ENCODE assay signal across 9 cellular contexts in genomic region chr11:75553889-75554257, GRCh38. TPM values are rescaled to one million over a fixed set of nuclear protein-coding genes. Genes with fewer than 3 reads are reported as not detected.
DNase-seq lines count a peak whose midpoint lies in the region; ATAC-seq and TF ChIP-seq lines count a peak whose summit lies in the region.
"Had no signal": no experiment of that assay in that cellular context is flagged by ENCODE, and none has a peak within 500 bp of the region (broad histone marks: within the 10 kb centered on the region; RNA-seq: fewer than 3 reads in every experiment).

No MANE protein-coding gene starts in this region.

- no peak overlapping the region for H3K9ac ChIP-seq in rectal smooth muscle tissue (ENCODE audit: low read length)

- no TSS peak for BruUV-seq in A673 (replicated peaks; lab: Mats Ljungman, UMichigan)

- peak overlapping the region; percentile 95 for H3K27ac ChIP-seq in A673 (ENCODE audit: low read depth, low read length, poor library complexity, severe bottlenecking)
- H3K27ac ChIP-seq in SJCRH30 = peak overlapping the region; percentile 24; the same call in 1 of the 2 replicates
- H3K27ac ChIP-seq in heart left ventricle = peak overlapping the region; percentile 42 to 94 (median 83)
- H3K27ac ChIP-seq in rectal smooth muscle tissue (ENCODE audit: low read depth, low read length) = peak overlapping the region; percentile 83

- H3K36me3 ChIP-seq in A673 (ENCODE audit: insufficient read depth, low read length, poor library complexity, severe bottlenecking) (no peaks in the 10 kb centered on the region), SJCRH30 (no peaks in the 10 kb centered on the region), heart left ventricle (no peaks in the 10 kb centered on the region), rectal smooth muscle tissue (ENCODE audit: control insufficient read depth, insufficient read depth, low read length) (no peaks in the 10 kb centered on the region)

- POLR2A ChIA-PET in A673 (lab: Charles Lee; ENCODE audit: low non-redundant PET) = interaction anchor here (0.6 to 1.5 kb wide), 6 partner anchors 9 to 214 kb away, joined by 3 to 11 read pairs (median 4); partner anchors contain the start of gene SERPINH1

- no peak overlapping the region for H3K4me3 ChIP-seq in A673 (ENCODE audit: low read depth, low read length, poor library complexity, severe bottlenecking)
- H3K4me3 ChIP-seq in SJCRH30 = peak overlapping the region; percentile 54
- H3K4me3 ChIP-seq in heart left ventricle = peak overlapping the region in 3 of 12 donors; percentile 3 to 39 (median 35)
- no peak overlapping the region for H3K4me3 ChIP-seq in rectal smooth muscle tissue (ENCODE audit: low read length)

- no peaks in the 10 kb centered on the region for H3K9me3 ChIP-seq in A673 (ENCODE audit: low read depth, low read length, poor library complexity, severe bottlenecking)
- no peaks in the 10 kb centered on the region for H3K9me3 ChIP-seq in SJCRH30 (replicated peaks)
- H3K9me3 ChIP-seq in heart left ventricle = no peaks in the 10 kb centered on the region

- no peak for ATAC-seq in heart left ventricle
- ATAC-seq in HG03175 (IDR thresholded peaks at IDR 0.05; ENCODE audit: unreplicated experiment) = no peak

- TF ChIP-seq CTCF in A673 (conservative IDR thresholded peaks at IDR 0.05; ENCODE audit: low read depth, low read length) (no peak), heart left ventricle (IDR thresholded peaks at IDR 0.05) (no peak)

- CTCF ChIA-PET in A673 (lab: Charles Lee) = interaction anchor here (0.9 to 1.4 kb wide), 2 partner anchors 22 to 28 kb away, joined by 3 read pairs; partner anchors contain the start of gene GDPD5

- H3K4me1 ChIP-seq in A673 (ENCODE audit: insufficient read depth, low read length, poor library complexity, severe bottlenecking) = peaks cover 40% of the 10 kb centered on the region
- peaks cover 11% of the 10 kb centered on the region for H3K4me1 ChIP-seq in SJCRH30
- H3K4me1 ChIP-seq in heart left ventricle = peaks cover 13 to 50% (median 38%) of the 10 kb centered on the region in 12 donors
- peaks cover 36% of the 10 kb centered on the region for H3K4me1 ChIP-seq in rectal smooth muscle tissue (ENCODE audit: control insufficient read depth, insufficient read depth, low read length)

- 5 to 43% (median 15%) methylated on average over 1 of the region's 1 CpG for WGBS in heart left ventricle, 4 donors

- no peak for TF ChIP-seq POLR2A in heart left ventricle (IDR thresholded peaks at IDR 0.05)

- H3K27me3 ChIP-seq in A673 (replicated peaks; ENCODE audit: insufficient read depth, low read depth, low read length, poor library complexity) (no peaks in the 10 kb centered on the region), SJCRH30 (no peaks in the 10 kb centered on the region), heart left ventricle (no peaks in the 10 kb centered on the region), rectal smooth muscle tissue (ENCODE audit: control insufficient read depth, insufficient read depth, low read length) (no peaks in the 10 kb centered on the region)

- intact Hi-C loops in A673 (cut with micrococcal nuclease; ENCODE audit: unreplicated experiment) = no loop called here
- intact Hi-C loops in heart left ventricle (cut with DNase I) = loop anchor here in 2 of 10 donors (1.0 to 2.0 kb wide), 2 partner anchors 8 to 29 kb away; partner anchors contain the start of gene SERPINH1 (in 1 of the 2)

- DNase-seq in A673 (ENCODE audit: low spot score) (no peak), SJCRH30 (no peak), heart left ventricle (no peak), HCEC 1CT (no peak), GM19240 (ENCODE audit: insufficient read length, low spot score) (no peak), medulla oblongata (ENCODE audit: extremely low spot score) (no peak)
- DNase-seq: NCI-H2081 treated with DMSO at 0.1 percent for 48 hours had no signal

RNA-seq across cellular contexts. Expression of gene SERPINH1, which starts 8.2 kb away (rescaled TPM):
- total RNA-seq in A673 (2021) = 264 and 268 TPM in 2 replicates
- 133 and 146 TPM in 2 replicates for total RNA-seq in SJCRH30 (2014; rRNA removed; shearing (Covaris generic))
- total RNA-seq in heart left ventricle = 100 to 1,000 TPM in 3 of 9 donors, 10 to 100 TPM in 6; 35.7 to 211 (median 71.8) TPM
- 100 to 1,000 TPM in 1 of 2 donors, 10 to 100 TPM in 1; 32.5 to 190 TPM for polyA plus RNA-seq in heart left ventricle

RNA-seq across cellular contexts. Expression of gene GDPD5, which starts 28.1 kb away (rescaled TPM):
- total RNA-seq in A673 (2021) = 1.4 and 3.5 TPM in 2 replicates
- total RNA-seq in SJCRH30 (2014; rRNA removed; shearing (Covaris generic)) = 4.0 and 5.8 TPM in 2 replicates
- 10 to 100 TPM in 2 of 9 donors, 1 to 10 TPM in 7; 2.0 to 12.5 (median 5.1) TPM for total RNA-seq in heart left ventricle
- 1 to 10 TPM; 4.0 to 4.8 TPM for polyA plus RNA-seq in heart left ventricle

Comparison
In these comparisons a context has a peak if more than half of its experiments do, and no peak if none do; other contexts are left out.
1. H3K27ac ChIP-seq: peak in every context shown above with its lines; median percentile 95 in A673; 83 in heart left ventricle; 83 in rectal smooth muscle tissue; 24 in SJCRH30.